Comparison of ENCODE assay signal across 1 cellular context in the genomic region with DNA sequence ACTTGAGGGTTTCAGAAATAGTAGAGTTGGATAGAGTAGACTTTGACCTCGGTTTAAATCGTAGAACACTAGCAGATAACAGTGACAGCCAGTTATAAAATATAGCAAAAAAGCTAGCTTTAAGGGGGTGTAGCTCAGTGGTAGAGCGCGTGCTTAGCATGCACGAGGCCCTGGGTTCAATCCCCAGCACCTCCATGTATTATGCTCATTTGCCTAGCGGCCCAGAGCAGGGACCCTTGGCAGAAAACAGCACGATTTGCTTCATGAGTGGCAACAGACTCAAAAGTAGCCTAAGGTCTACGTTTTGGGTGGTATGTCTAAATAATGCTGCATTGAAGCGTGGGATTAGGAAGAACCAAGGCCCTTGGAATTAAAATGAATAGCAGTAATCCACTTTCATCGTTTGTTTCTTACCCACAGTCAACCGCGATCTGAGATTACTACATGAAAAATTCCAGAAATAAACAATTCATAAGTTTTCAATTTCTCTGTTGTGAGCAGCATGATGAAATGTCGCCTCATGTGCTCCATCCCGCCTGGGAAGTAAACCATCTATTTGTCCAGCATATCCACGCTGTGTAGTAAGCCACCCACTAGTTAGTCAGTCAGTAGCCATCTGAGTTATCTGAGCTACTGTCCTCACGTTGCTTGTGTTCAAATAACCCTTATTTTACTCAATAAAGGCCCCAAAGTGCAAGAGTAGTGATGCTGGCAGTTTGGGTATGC.
TF ChIP-seq lines count a peak whose summit lies in the region.

No MANE protein-coding gene starts in this region.

TF ChIP-seq in K562, 482 proteins besides CTCF, POLR2A, EP300 and RAD21 (continued from another document and continues in another):
- TF ChIP-seq, protein P1, sequence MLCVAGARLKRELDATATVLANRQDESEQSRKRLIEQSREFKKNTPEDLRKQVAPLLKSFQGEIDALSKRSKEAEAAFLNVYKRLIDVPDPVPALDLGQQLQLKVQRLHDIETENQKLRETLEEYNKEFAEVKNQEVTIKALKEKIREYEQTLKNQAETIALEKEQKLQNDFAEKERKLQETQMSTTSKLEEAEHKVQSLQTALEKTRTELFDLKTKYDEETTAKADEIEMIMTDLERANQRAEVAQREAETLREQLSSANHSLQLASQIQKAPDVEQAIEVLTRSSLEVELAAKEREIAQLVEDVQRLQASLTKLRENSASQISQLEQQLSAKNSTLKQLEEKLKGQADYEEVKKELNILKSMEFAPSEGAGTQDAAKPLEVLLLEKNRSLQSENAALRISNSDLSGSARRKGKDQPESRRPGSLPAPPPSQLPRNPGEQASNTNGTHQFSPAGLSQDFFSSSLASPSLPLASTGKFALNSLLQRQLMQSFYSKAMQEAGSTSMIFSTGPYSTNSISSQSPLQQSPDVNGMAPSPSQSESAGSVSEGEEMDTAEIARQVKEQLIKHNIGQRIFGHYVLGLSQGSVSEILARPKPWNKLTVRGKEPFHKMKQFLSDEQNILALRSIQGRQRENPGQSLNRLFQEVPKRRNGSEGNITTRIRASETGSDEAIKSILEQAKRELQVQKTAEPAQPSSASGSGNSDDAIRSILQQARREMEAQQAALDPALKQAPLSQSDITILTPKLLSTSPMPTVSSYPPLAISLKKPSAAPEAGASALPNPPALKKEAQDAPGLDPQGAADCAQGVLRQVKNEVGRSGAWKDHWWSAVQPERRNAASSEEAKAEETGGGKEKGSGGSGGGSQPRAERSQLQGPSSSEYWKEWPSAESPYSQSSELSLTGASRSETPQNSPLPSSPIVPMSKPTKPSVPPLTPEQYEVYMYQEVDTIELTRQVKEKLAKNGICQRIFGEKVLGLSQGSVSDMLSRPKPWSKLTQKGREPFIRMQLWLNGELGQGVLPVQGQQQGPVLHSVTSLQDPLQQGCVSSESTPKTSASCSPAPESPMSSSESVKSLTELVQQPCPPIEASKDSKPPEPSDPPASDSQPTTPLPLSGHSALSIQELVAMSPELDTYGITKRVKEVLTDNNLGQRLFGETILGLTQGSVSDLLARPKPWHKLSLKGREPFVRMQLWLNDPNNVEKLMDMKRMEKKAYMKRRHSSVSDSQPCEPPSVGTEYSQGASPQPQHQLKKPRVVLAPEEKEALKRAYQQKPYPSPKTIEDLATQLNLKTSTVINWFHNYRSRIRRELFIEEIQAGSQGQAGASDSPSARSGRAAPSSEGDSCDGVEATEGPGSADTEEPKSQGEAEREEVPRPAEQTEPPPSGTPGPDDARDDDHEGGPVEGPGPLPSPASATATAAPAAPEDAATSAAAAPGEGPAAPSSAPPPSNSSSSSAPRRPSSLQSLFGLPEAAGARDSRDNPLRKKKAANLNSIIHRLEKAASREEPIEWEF (CRISPR knock-in tag; IDR thresholded peaks at IDR 0.05) = no peak
- no peak for TF ChIP-seq NELFE (IDR thresholded peaks at IDR 0.05; ENCODE audit: insufficient read depth, insufficient read length)
- TF ChIP-seq RERE (CRISPR knock-in tag; IDR thresholded peaks at IDR 0.05; ENCODE audit: borderline replicate concordance) = no peak
- TF ChIP-seq, protein P2, sequence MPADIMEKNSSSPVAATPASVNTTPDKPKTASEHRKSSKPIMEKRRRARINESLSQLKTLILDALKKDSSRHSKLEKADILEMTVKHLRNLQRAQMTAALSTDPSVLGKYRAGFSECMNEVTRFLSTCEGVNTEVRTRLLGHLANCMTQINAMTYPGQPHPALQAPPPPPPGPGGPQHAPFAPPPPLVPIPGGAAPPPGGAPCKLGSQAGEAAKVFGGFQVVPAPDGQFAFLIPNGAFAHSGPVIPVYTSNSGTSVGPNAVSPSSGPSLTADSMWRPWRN (IDR thresholded peaks at IDR 0.05; ENCODE audit: low read depth) = peak; percentile 36; the same call in 1 of the 2 replicates
- TF ChIP-seq RUNX1 (IDR thresholded peaks at IDR 0.05; ENCODE audit: low read depth) = no peak
- TF ChIP-seq, protein P3, sequence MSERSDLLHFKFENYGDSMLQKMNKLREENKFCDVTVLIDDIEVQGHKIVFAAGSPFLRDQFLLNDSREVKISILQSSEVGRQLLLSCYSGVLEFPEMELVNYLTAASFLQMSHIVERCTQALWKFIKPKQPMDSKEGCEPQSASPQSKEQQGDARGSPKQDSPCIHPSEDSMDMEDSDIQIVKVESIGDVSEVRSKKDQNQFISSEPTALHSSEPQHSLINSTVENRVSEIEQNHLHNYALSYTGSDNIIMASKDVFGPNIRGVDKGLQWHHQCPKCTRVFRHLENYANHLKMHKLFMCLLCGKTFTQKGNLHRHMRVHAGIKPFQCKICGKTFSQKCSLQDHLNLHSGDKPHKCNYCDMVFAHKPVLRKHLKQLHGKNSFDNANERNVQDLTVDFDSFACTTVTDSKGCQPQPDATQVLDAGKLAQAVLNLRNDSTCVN (CRISPR knock-in tag; IDR thresholded peaks at IDR 0.05) = no peak
- TF ChIP-seq JUN (IDR thresholded peaks at IDR 0.05; ENCODE audit: borderline replicate concordance, low read depth, low read length) = peak; percentile 34; the same call in 1 of the 2 replicates
- TF ChIP-seq JUN (CRISPR knock-in tag; IDR thresholded peaks at IDR 0.05; ENCODE audit: borderline replicate concordance) = no peak
- TF ChIP-seq DEAF1 (CRISPR knock-in tag; IDR thresholded peaks at IDR 0.05) = no peak
- no peak for TF ChIP-seq MBD1 (CRISPR knock-in tag; IDR thresholded peaks at IDR 0.05)
- TF ChIP-seq CLOCK (CRISPR knock-in tag; IDR thresholded peaks at IDR 0.05; ENCODE audit: borderline replicate concordance) = no peak
- TF ChIP-seq HDAC1 (IDR thresholded peaks at IDR 0.05) = peak; percentile 59 to 97; a peak in 3 of 4 replicates
- TF ChIP-seq, protein P4, sequence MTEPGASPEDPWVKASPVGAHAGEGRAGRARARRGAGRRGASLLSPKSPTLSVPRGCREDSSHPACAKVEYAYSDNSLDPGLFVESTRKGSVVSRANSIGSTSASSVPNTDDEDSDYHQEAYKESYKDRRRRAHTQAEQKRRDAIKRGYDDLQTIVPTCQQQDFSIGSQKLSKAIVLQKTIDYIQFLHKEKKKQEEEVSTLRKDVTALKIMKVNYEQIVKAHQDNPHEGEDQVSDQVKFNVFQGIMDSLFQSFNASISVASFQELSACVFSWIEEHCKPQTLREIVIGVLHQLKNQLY (CRISPR knock-in tag; conservative IDR thresholded peaks at IDR 0.05) = no peak
- 0 out of 2 replicates have a peak, but pooled peaks have one; percentile 56 for TF ChIP-seq MIER1 (IDR thresholded peaks at IDR 0.05; ENCODE audit: low read depth)
- peak in 1 of 2 experiments; percentile 61; a peak in 1 of 4 replicates for TF ChIP-seq TRIM24 (IDR thresholded peaks at IDR 0.05)
- peak; percentile 46 for TF ChIP-seq KLF13 (tag; IDR thresholded peaks at IDR 0.05; ENCODE audit: borderline replicate concordance, low read depth)
- peak; percentile 92 for TF ChIP-seq ETS1 (conservative IDR thresholded peaks at IDR 0.05; ENCODE audit: control insufficient read depth, low read depth, low read length)
- peak; percentile 50; the same call in 1 of the 2 replicates for TF ChIP-seq NR2C1 (IDR thresholded peaks at IDR 0.05)
- TF ChIP-seq NR2C1 (tag; IDR thresholded peaks at IDR 0.05) = peak; percentile 66
- no peak for TF ChIP-seq MCM7 (IDR thresholded peaks at IDR 0.05)
- TF ChIP-seq, protein P5, sequence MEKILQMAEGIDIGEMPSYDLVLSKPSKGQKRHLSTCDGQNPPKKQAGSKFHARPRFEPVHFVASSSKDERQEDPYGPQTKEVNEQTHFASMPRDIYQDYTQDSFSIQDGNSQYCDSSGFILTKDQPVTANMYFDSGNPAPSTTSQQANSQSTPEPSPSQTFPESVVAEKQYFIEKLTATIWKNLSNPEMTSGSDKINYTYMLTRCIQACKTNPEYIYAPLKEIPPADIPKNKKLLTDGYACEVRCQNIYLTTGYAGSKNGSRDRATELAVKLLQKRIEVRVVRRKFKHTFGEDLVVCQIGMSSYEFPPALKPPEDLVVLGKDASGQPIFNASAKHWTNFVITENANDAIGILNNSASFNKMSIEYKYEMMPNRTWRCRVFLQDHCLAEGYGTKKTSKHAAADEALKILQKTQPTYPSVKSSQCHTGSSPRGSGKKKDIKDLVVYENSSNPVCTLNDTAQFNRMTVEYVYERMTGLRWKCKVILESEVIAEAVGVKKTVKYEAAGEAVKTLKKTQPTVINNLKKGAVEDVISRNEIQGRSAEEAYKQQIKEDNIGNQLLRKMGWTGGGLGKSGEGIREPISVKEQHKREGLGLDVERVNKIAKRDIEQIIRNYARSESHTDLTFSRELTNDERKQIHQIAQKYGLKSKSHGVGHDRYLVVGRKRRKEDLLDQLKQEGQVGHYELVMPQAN (IDR thresholded peaks at IDR 0.05; ENCODE audit: borderline replicate concordance) = no peak
